1 cellular context compared by ENCODE assay signal in the genomic region with DNA sequence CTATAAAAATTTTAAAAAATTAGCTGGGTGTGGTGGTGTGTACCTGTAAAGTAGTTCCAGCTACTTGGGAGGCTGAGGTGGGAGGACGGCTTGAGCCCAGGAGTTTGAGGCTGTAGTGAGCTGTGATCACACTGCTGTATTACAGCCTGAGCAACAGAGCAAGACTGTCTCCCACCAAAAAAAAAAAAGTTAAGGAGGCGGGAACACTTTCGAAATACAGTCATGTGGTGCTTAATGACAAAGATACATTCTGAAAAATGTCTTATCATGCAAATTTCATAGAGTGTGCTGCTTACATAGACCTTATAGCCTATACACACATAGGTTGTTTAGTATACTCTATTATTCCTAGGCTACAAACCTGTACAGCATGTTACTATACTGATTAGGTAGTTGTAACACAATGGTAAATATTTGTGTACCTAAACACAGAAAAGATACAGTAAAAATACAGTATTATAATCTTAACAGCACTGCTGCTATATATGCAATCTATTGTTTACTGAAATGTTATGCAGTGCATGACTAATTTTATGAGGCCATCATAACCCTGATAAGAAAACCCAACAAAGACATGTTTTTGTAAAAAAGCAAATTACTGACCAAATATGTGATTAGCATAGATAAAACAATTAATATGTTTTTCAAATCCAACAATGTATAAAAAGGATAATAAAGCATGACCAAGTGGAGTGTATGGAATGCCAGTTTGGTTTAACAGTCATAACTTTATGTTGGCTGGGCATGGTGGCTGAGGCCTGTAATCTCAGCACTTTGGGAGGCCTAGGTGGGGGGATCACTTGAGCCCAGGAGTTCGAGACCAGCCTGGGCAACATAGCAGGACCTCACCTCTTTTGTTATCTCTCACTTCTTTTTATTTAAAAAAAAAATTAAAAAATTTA.
TF ChIP-seq lines count a peak whose summit lies in the region.

No MANE protein-coding gene starts in this region.

TF ChIP-seq in SK-N-SH, 30 proteins besides CTCF, POLR2A, EP300 and RAD21:
- no peak for TF ChIP-seq ZBTB33 (IDR thresholded peaks at IDR 0.05; ENCODE audit: borderline replicate concordance, low read depth)
- no peak for TF ChIP-seq GABPA (IDR thresholded peaks at IDR 0.05; ENCODE audit: low read depth)
- TF ChIP-seq JUND (IDR thresholded peaks at IDR 0.05): no peak
- TF ChIP-seq RFX5 (IDR thresholded peaks at IDR 0.05; ENCODE audit: low read length): no peak
- no peak for TF ChIP-seq TCF12 (IDR thresholded peaks at IDR 0.05)
- TF ChIP-seq, protein P1, sequence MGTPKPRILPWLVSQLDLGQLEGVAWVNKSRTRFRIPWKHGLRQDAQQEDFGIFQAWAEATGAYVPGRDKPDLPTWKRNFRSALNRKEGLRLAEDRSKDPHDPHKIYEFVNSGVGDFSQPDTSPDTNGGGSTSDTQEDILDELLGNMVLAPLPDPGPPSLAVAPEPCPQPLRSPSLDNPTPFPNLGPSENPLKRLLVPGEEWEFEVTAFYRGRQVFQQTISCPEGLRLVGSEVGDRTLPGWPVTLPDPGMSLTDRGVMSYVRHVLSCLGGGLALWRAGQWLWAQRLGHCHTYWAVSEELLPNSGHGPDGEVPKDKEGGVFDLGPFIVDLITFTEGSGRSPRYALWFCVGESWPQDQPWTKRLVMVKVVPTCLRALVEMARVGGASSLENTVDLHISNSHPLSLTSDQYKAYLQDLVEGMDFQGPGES (IDR thresholded peaks at IDR 0.05; ENCODE audit: low read depth, low read length): no peak
TF ChIP-seq in SK-N-SH: peak in this region for 0.
